ENCODE assay signal across 1 cellular context in genomic region chr6:15355683-15356099, GRCh38.
TF ChIP-seq lines count a peak whose summit lies in the region.

No MANE protein-coding gene starts in this region.

TF ChIP-seq in GM12878, 131 proteins besides CTCF, POLR2A, EP300 and RAD21 (continued from another document):
- TF ChIP-seq CHD2 (IDR thresholded peaks at IDR 0.05; ENCODE audit: borderline replicate concordance, low read depth, low read length) = no peak
- 0 out of 2 replicates have a peak, but pooled peaks have one; percentile 24 for TF ChIP-seq ZNF687 (IDR thresholded peaks at IDR 0.05)
- TF ChIP-seq EGR1 (IDR thresholded peaks at IDR 0.05; ENCODE audit: borderline replicate concordance in 1 of 2, low read depth in 2 of 2, low read length in 2 of 2) = no peak
- TF ChIP-seq CEBPB (IDR thresholded peaks at IDR 0.05; ENCODE audit: borderline replicate concordance in 1 of 2, low read depth in 2 of 2, low read length in 2 of 2) = no peak
